ENCODE assay signal across 12 cellular contexts in the genomic region with DNA sequence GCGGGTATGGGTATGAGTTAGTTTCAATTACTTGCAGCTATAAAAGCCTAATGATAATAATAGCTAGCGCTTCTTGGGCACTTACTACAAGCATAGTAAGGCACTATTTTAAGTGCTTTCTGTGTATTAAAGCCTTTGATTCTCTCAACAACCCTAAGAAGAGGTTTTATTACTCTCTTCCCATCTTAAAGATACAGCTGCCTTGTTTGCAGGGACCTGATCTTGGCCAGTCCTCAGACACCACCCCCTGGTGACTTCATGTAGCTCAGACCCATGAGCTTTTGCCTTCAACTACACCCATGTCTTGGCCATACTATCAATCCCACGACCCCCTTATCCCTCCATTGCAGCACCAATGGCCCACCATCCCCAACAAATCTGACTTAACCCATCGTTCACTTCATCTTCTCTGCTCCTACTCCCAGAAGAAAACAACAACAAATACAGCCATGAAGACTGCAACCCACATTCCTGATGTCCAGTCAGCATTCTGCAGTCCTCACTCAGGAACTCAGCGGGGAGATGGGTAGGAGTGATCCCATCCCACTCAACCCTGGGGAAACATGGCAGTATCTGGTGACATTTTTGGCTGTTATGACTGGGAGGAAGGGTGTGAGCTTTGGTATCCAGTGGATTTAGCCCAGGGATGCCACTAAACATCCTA. TPM values are rescaled to one million over a fixed set of nuclear protein-coding genes. Genes with fewer than 3 reads are reported as not detected.
A peak's percentile ranks its signal among the peaks of the same experiment; 100 is the strongest.
DNase-seq lines count a peak whose midpoint lies in the region; ATAC-seq and TF ChIP-seq lines count a peak whose summit lies in the region.
"Had no signal": no experiment of that assay in that cellular context is flagged by ENCODE, and none has a peak within 500 bp of the region (broad histone marks: within the 10 kb centered on the region; RNA-seq: fewer than 3 reads in every experiment).

No MANE protein-coding gene starts in this region.

- peaks cover 93% of the 10 kb centered on the region for H3K79me2 ChIP-seq in OCI-LY3 (ENCODE audit: low read length)

- H2AFZ ChIP-seq in OCI-LY3 (ENCODE audit: low read depth, low read length), result no peak overlapping the region

- peak overlapping the region; percentile 99 for H3K4me2 ChIP-seq in OCI-LY3 (ENCODE audit: low read length)

- no peaks in the 10 kb centered on the region for H3K27me3 Mint-ChIP-seq in activated T-cell treated with anti-CD3 and anti-CD28 coated beads, Interleukin-2, amount 50 U/mL, for 24 hours
- H3K27me3 Mint-ChIP-seq in stimulated activated memory B cell treated with anti-CD40 and anti-IgM and Interleukin-4, amounts not matched to agents 10 μg/mL and 1 μg/mL and 100 μg/mL, for 72 hours, result no peaks in the 10 kb centered on the region

- peaks cover 64% of the 10 kb centered on the region for H3K36me3 Mint-ChIP-seq in activated T-cell treated with anti-CD3 and anti-CD28 coated beads, Interleukin-2, amount 50 U/mL, for 24 hours (ENCODE audit: low read depth)
- H3K36me3 Mint-ChIP-seq in stimulated activated memory B cell treated with anti-CD40 and anti-IgM and Interleukin-4, amounts not matched to agents 10 μg/mL and 1 μg/mL and 100 μg/mL, for 72 hours, result peaks cover 33% of the 10 kb centered on the region

- H3K27ac ChIP-seq in OCI-LY3 (ENCODE audit: low read length), result peak overlapping the region; percentile 79

- peak; percentile 16; the same call in 1 of the 2 replicates for TF ChIP-seq CTCF in OCI-LY3 (IDR thresholded peaks at IDR 0.05; ENCODE audit: low read depth, low read length)
- peak; percentile 26 for TF ChIP-seq CTCF in epithelial cell of proximal tubule (conservative IDR thresholded peaks at IDR 0.05; ENCODE audit: low read depth, low read length)

- H4K20me1 ChIP-seq in OCI-LY3 (ENCODE audit: insufficient read depth, low read length), result peaks cover 82% of the 10 kb centered on the region

- H3K9ac ChIP-seq in OCI-LY3 (ENCODE audit: low read length), result peak overlapping the region; percentile 40; the same call in 1 of the 2 replicates

- H3K4me1 ChIP-seq in OCI-LY3 (ENCODE audit: low read length), result peaks cover 54% of the 10 kb centered on the region

- ATAC-seq in stimulated activated memory B cell treated with anti-CD40 and anti-IgM and Interleukin-4, amounts not matched to agents 10 μg/mL and 1 μg/mL and 100 μg/mL, for 72 hours, result no peak
- no peak for ATAC-seq in GM18868 (IDR thresholded peaks at IDR 0.05; ENCODE audit: unreplicated experiment)
- no peak for ATAC-seq in HG02642 (IDR thresholded peaks at IDR 0.05; ENCODE audit: poor library complexity, unreplicated experiment)
- ATAC-seq: activated CD4-positive, CD25-positive, alpha-beta regulatory T cell treated with anti-CD3 and anti-CD28 coated beads, Interleukin-2, amount 50 U/mL, for 24 hours; PC-3 had no signal

- H3K4me1 Mint-ChIP-seq in activated T-cell treated with anti-CD3 and anti-CD28 coated beads, Interleukin-2, amount 50 U/mL, for 24 hours (ENCODE audit: low read depth), result peaks cover 76% of the 10 kb centered on the region
- peaks cover 78% of the 10 kb centered on the region for H3K4me1 Mint-ChIP-seq in stimulated activated memory B cell treated with anti-CD40 and anti-IgM and Interleukin-4, amounts not matched to agents 10 μg/mL and 1 μg/mL and 100 μg/mL, for 72 hours

- peak overlapping the region; percentile 61 for H3K27ac Mint-ChIP-seq in activated T-cell treated with anti-CD3 and anti-CD28 coated beads, Interleukin-2, amount 50 U/mL, for 24 hours
- peak overlapping the region; percentile 75 for H3K27ac Mint-ChIP-seq in stimulated activated memory B cell treated with anti-CD40 and anti-IgM and Interleukin-4, amounts not matched to agents 10 μg/mL and 1 μg/mL and 100 μg/mL, for 72 hours

- no peaks in the 10 kb centered on the region for H3K9me3 ChIP-seq in OCI-LY3 (ENCODE audit: insufficient read depth, low read length)

- DNase-seq in activated T-cell treated with anti-CD3 and anti-CD28 coated beads, Interleukin-2, amount 50 U/mL, for 24 hours, result no peak
- no peak for DNase-seq in activated T-cell treated with anti-CD3 and anti-CD28 coated beads for 4 hours
- DNase-seq in epithelial cell of proximal tubule (ENCODE audit: low read depth), result peak; percentile 12
- DNase-seq in activated T-cell treated with anti-CD3 and anti-CD28 coated beads, Interleukin-2, amount 50 U/mL, for 48 hours, result no peak
- DNase-seq: PC-3; stimulated activated naive CD4-positive, alpha-beta T cell treated with Interleukin-2 at 50 U/mL for 16 hours had no signal

- H3K36me3 ChIP-seq in OCI-LY3 (replicated peaks; ENCODE audit: low read depth, low read length), result peaks cover 45% of the 10 kb centered on the region

- H3K4me3 Mint-ChIP-seq in activated T-cell treated with anti-CD3 and anti-CD28 coated beads, Interleukin-2, amount 50 U/mL, for 24 hours, result no peak overlapping the region
- peak overlapping the region; percentile 84 for H3K4me3 Mint-ChIP-seq in stimulated activated memory B cell treated with anti-CD40 and anti-IgM and Interleukin-4, amounts not matched to agents 10 μg/mL and 1 μg/mL and 100 μg/mL, for 72 hours

- H3K9me3 Mint-ChIP-seq in activated T-cell treated with anti-CD3 and anti-CD28 coated beads, Interleukin-2, amount 50 U/mL, for 24 hours, result no peaks in the 10 kb centered on the region
- H3K9me3 Mint-ChIP-seq in stimulated activated memory B cell treated with anti-CD40 and anti-IgM and Interleukin-4, amounts not matched to agents 10 μg/mL and 1 μg/mL and 100 μg/mL, for 72 hours, result no peaks in the 10 kb centered on the region

- H3K4me3 ChIP-seq in OCI-LY3 (ENCODE audit: low read length) (peak overlapping the region; percentile 76), epithelial cell of proximal tubule (ENCODE audit: low read depth, low read length) (peak overlapping the region; percentile 21)
- H3K4me3 ChIP-seq: lung had no signal

- H3K27me3 ChIP-seq in OCI-LY3 (ENCODE audit: low read depth, low read length), result no peaks in the 10 kb centered on the region

RNA-seq across cellular contexts. Expression of gene GGA2, which starts 4.2 kb away (rescaled TPM):
- total RNA-seq in epithelial cell of proximal tubule, result 30.8 and 39.3 TPM in 2 replicates

RNA-seq across cellular contexts. Expression of gene EARS2, which starts 51.1 kb away (rescaled TPM):
- total RNA-seq in epithelial cell of proximal tubule, result 39.7 and 41.6 TPM in 2 replicates

RNA-seq across cellular contexts. Expression of gene UBFD1, which starts 51.5 kb away (rescaled TPM):
- total RNA-seq in epithelial cell of proximal tubule, result 90.1 and 125 TPM in 2 replicates

RNA-seq across cellular contexts. Expression of gene COG7, which starts 53.1 kb away (rescaled TPM):
- total RNA-seq in epithelial cell of proximal tubule, result 6.9 and 9.9 TPM in 2 replicates
